In genomic region chr11:60834742-60835141, GRCh38 we compare ENCODE assay signal across 21 cellular contexts. TPM values are rescaled to one million over a fixed set of nuclear protein-coding genes. Genes with fewer than 3 reads are reported as not detected.
"Had no signal": no experiment of that assay in that cellular context is flagged by ENCODE, and none has a peak within 500 bp of the region (broad histone marks: within the 10 kb centered on the region; RNA-seq: fewer than 3 reads in every experiment).

No MANE protein-coding gene starts in this region.

- ATAC-seq: activated CD4-positive, alpha-beta T cell treated with anti-CD3 and anti-CD28 coated beads for 36 hours; activated T-cell treated with anti-CD3 and anti-CD28 coated beads, Interleukin-2, amount 50 U/mL, for 4 hours; naive thymus-derived CD8-positive, alpha-beta T cell; WTC11 had no signal

- DNase-seq: activated CD4-positive, alpha-beta T cell treated with anti-CD3 and anti-CD28 coated beads for 36 hours; activated CD8-positive, alpha-beta memory T cell treated with anti-CD3 and anti-CD28 coated beads, Interleukin-2, amount 50 U/mL, for 4 hours; activated effector memory CD4-positive, alpha-beta T cell treated with Interleukin-2 at 50 U/mL for 16 hours; activated naive CD4-positive, alpha-beta T cell treated with anti-CD3 and anti-CD28 coated beads, Interleukin-2, amount 10 ng/mL, durations not matched to agents 7 days and 5 days; activated T-cell treated with anti-CD3 and anti-CD28 coated beads, Interleukin-2, amount 50 U/mL, for 4 hours; heart right ventricle; immature natural killer cell; mesenchymal stem cell; naive thymus-derived CD8-positive, alpha-beta T cell; ovary; spleen; stimulated activated naive CD4-positive, alpha-beta T cell had no signal

- H3K4me3 ChIP-seq: ascending aorta, coronary artery, esophagus muscularis mucosa, heart right ventricle, ovary, spleen had no signal

- H3K4me1 ChIP-seq: ascending aorta had no signal

- H3K9me3 ChIP-seq: ascending aorta, esophagus muscularis mucosa, heart right ventricle, ovary, spleen had no signal

- H3K36me3 ChIP-seq: ascending aorta, esophagus muscularis mucosa, heart right ventricle, ovary, spleen had no signal

- H3K27ac ChIP-seq: ascending aorta, esophagus muscularis mucosa, ovary had no signal

- H3K27me3 ChIP-seq: ascending aorta, heart right ventricle, ovary had no signal

RNA-seq across cellular contexts. Expression of gene PTGDR2, which starts 21.0 kb away (rescaled TPM):
- total RNA-seq: ascending aorta, renal cortical epithelial cell had no signal

RNA-seq across cellular contexts. Expression of gene ZP1, which starts 32.6 kb away (rescaled TPM):
- total RNA-seq: activated CD4-positive, alpha-beta T cell treated with anti-CD3 and anti-CD28 coated beads for 36 hours; activated T-cell treated with anti-CD3 and anti-CD28 coated beads, Interleukin-2, amount 50 U/mL, for 4 hours; ascending aorta; liver; naive thymus-derived CD8-positive, alpha-beta T cell; ovary; renal cortical epithelial cell; spleen; urinary bladder; WTC11 had no signal

RNA-seq across cellular contexts. Expression of gene MS4A10, which starts 49.6 kb away (rescaled TPM):
- total RNA-seq: activated CD4-positive, alpha-beta T cell treated with anti-CD3 and anti-CD28 coated beads for 36 hours; activated T-cell treated with anti-CD3 and anti-CD28 coated beads, Interleukin-2, amount 50 U/mL, for 4 hours; ascending aorta; esophagus muscularis mucosa; heart right ventricle; liver; mucosa of gallbladder; naive thymus-derived CD8-positive, alpha-beta T cell; renal cortical epithelial cell; spleen; T-helper 2 cell treated with Interferon-gamma antibody and Interleukin-4, amounts not matched to agents 100 ng/mL and 5 ng/mL, for 36 hours; urinary bladder; WTC11 had no signal
